In the genomic region with DNA sequence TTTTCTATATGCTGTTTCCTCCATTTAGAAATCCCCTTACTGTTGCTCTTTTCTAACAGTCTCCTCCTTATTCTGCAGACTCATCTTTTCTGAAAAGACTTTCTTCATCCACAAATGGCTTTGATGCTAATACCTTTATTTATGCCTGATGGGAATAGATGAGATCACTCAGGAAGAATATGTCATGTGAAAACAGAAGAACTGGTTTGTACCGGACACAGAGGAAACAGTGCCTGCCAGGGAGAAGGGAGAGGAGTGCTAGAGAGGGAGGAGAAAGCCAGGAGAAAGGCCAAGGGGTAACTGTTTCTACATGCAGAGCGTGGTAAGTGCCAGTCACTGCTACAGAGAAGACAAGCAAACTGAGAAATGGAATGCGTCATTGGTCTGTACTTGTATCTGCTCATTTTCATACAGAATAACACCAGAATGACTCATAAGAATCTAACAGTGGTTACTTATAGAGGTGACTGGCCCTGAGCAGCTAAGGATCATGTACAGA, we compare ENCODE assay signal across 8 cellular contexts. TPM values are rescaled to one million over a fixed set of nuclear protein-coding genes. Genes with fewer than 3 reads are reported as not detected.
DNase-seq lines count a peak whose midpoint lies in the region; ATAC-seq and TF ChIP-seq lines count a peak whose summit lies in the region.

No MANE protein-coding gene starts in this region.

- no peaks in the 10 kb centered on the region for H3K27me3 ChIP-seq in tibial artery

- H3K9me3 ChIP-seq in tibial artery = no peaks in the 10 kb centered on the region

- intact Hi-C loops in tibial artery (cut with DNase I; ENCODE audit: low total_unique reads) = loop anchor here (10.0 kb wide), 1 partner anchor 781 kb away; no protein-coding TSS in a partner anchor

- H3K4me3 ChIP-seq in GM12865 (ENCODE audit: low read depth, low read length) (no peak overlapping the region), tibial artery (peak overlapping the region in 1 of 2 donors; percentile 7)

- DNase-seq in GM12865 (ENCODE audit: low read depth) (peak; percentile 83), HS-27A (ENCODE audit: low read depth) (peak; percentile 58), amniotic stem cell (lab: John Stamatoyannopoulos, UW) (peak; percentile 86), kidney glomerular epithelial cell (lab: John Stamatoyannopoulos, UW) (peak; percentile 100), tibial artery (peak; percentile 63 to 82), HT-29 (ENCODE audit: low spot score) (no peak), superior temporal gyrus (ENCODE audit: extremely low spot score) (no peak)

- peak; percentile 98 for ATAC-seq in GM21528 (IDR thresholded peaks at IDR 0.05; ENCODE audit: low FRiP score, unreplicated experiment)

- H3K36me3 ChIP-seq in tibial artery = no peaks in the 10 kb centered on the region

- peak overlapping the region; percentile 50 to 66 for H3K27ac ChIP-seq in tibial artery

- TF ChIP-seq CTCF in GM12865 (IDR thresholded peaks at IDR 0.05; ENCODE audit: insufficient read depth, low read depth, low read length, missing control alignments) (no peak), tibial artery (IDR thresholded peaks at IDR 0.05) (no peak)

- peaks cover 0 to 26% (median 6%) of the 10 kb centered on the region in 4 donors for H3K4me1 ChIP-seq in tibial artery

RNA-seq across cellular contexts. Expression of a gene that starts 45.9 kb away (rescaled TPM):
- 7.9 and 8.6 TPM in 2 replicates for total RNA-seq in HT-29 (2014; rRNA removed; shearing (Covaris generic))

Comparison
In these comparisons a context has a peak if more than half of its experiments do, and no peak if none do; other contexts are left out.
1. DNase-seq: peak in GM12865 (single experiment), HS-27A (single experiment), amniotic stem cell (single experiment), kidney glomerular epithelial cell (single experiment) and tibial artery (2 of 2); none in HT-29 (single experiment) and superior temporal gyrus (single experiment).